In genomic region chr19:13139633-13140311, GRCh38 we compare ENCODE assay signal across 2 cellular contexts.
TF ChIP-seq lines count a peak whose summit lies in the region.

No MANE protein-coding gene starts in this region.

TF ChIP-seq in A549, 52 proteins besides CTCF, POLR2A, EP300 and RAD21:
- TF ChIP-seq CEBPB (IDR thresholded peaks at IDR 0.05) (no peak), HEYL (CRISPR knock-in tag; IDR thresholded peaks at IDR 0.05) (no peak), MAX (IDR thresholded peaks at IDR 0.05) (no peak), RNF2 (IDR thresholded peaks at IDR 0.05; ENCODE audit: borderline replicate concordance, low read depth) (no peak), KDM1A (IDR thresholded peaks at IDR 0.05; ENCODE audit: low read depth) (no peak), BCL3 (IDR thresholded peaks at IDR 0.05) (no peak), EHMT2 (IDR thresholded peaks at IDR 0.05; ENCODE audit: low read depth) (no peak), HOXB5 (CRISPR knock-in tag; IDR thresholded peaks at IDR 0.05) (no peak), NR3C1 (IDR thresholded peaks at IDR 0.05) (no peak), CHD2 (IDR thresholded peaks at IDR 0.05; ENCODE audit: low read length, partially characterized antibody) (no peak), FOSL2 (IDR thresholded peaks at IDR 0.05) (no peak), FOSL2 (CRISPR knock-in tag; IDR thresholded peaks at IDR 0.05) (no peak), TFCP2L1 (CRISPR knock-in tag; IDR thresholded peaks at IDR 0.05) (no peak), ZNF302 (CRISPR knock-in tag; IDR thresholded peaks at IDR 0.05) (no peak)
- TF ChIP-seq, protein P1, sequence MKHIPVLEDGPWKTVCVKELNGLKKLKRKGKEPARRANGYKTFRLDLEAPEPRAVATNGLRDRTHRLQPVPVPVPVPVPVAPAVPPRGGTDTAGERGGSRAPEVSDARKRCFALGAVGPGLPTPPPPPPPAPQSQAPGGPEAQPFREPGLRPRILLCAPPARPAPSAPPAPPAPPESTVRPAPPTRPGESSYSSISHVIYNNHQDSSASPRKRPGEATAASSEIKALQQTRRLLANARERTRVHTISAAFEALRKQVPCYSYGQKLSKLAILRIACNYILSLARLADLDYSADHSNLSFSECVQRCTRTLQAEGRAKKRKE (CRISPR knock-in tag; IDR thresholded peaks at IDR 0.05; ENCODE audit: low read depth) = no peak
- TF ChIP-seq, protein P2, sequence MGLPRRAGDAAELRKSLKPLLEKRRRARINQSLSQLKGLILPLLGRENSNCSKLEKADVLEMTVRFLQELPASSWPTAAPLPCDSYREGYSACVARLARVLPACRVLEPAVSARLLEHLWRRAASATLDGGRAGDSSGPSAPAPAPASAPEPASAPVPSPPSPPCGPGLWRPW (IDR thresholded peaks at IDR 0.05) = no peak

TF ChIP-seq in GM12891, 5 proteins besides CTCF, POLR2A, EP300 and RAD21:
- TF ChIP-seq POU2F2 (IDR thresholded peaks at IDR 0.05; ENCODE audit: low read depth, low read length) = no peak
- TF ChIP-seq PAX5 (IDR thresholded peaks at IDR 0.05; ENCODE audit: insufficient read depth, low read length, severe bottlenecking) = no peak
- TF ChIP-seq TAF1 (IDR thresholded peaks at IDR 0.05; ENCODE audit: low read depth, low read length) = no peak
- TF ChIP-seq SPI1 (IDR thresholded peaks at IDR 0.05; ENCODE audit: low read depth, low read length) = no peak
- no peak for TF ChIP-seq POLR2AphosphoS5 (IDR thresholded peaks at IDR 0.05; ENCODE audit: low read depth, low read length)
TF ChIP-seq in GM12891: peak in this region for 0.
